In genomic region chr15:63492541-63493077, GRCh38 we compare ENCODE assay signal across 12 cellular contexts. TPM values are rescaled to one million over a fixed set of nuclear protein-coding genes. Genes with fewer than 3 reads are reported as not detected.
DNase-seq lines count a peak whose midpoint lies in the region; ATAC-seq, FAIRE-seq and TF ChIP-seq lines count a peak whose summit lies in the region.
"Had no signal": no experiment of that assay in that cellular context is flagged by ENCODE, and none has a peak within 500 bp of the region (broad histone marks: within the 10 kb centered on the region; RNA-seq: fewer than 3 reads in every experiment).

No MANE protein-coding gene starts in this region.

- no peak overlapping the region for H3K4me3 ChIP-seq in fibroblast of lung (replicated peaks in 1 of 4; ENCODE audit: control extremely low read depth in 1 of 4, insufficient read depth in 1 of 4, low read depth in 3 of 4, low read length in 4 of 4)
- H3K4me3 ChIP-seq in skeletal muscle cell (ENCODE audit: low read depth, low read length): no peak overlapping the region
- H3K4me3 ChIP-seq in kidney (ENCODE audit: low read length in 2 of 2): no peak overlapping the region
- H3K4me3 ChIP-seq in BE2C (ENCODE audit: low read depth, low read length): no peak overlapping the region
- H3K4me3 ChIP-seq: body of pancreas, neural progenitor cell had no signal

- peaks cover 16% of the 10 kb centered on the region for H3K4me1 ChIP-seq in fibroblast of lung (ENCODE audit: control insufficient read depth, extremely low read depth, insufficient read depth, low read length)
- H3K4me1 ChIP-seq in kidney (ENCODE audit: control insufficient read depth in 1 of 2, insufficient read depth in 1 of 2, low read depth in 1 of 2, low read length in 2 of 2): peaks cover 0 to 2% of the 10 kb centered on the region in 2 donors
- peaks cover 3% of the 10 kb centered on the region; the same call in 1 of the 2 replicates for H3K4me1 ChIP-seq in BE2C
- H3K4me1 ChIP-seq: body of pancreas had no signal

- no peaks in the 10 kb centered on the region for H3K36me3 ChIP-seq in fibroblast of lung (ENCODE audit: control insufficient read depth, insufficient read depth, low read length)
- no peaks in the 10 kb centered on the region for H3K36me3 ChIP-seq in kidney (ENCODE audit: control insufficient read depth in 1 of 2, insufficient read depth in 2 of 2, low read length in 2 of 2)
- no peaks in the 10 kb centered on the region for H3K36me3 ChIP-seq in BE2C
- H3K36me3 ChIP-seq: neural progenitor cell had no signal

- FAIRE-seq in kidney (lab: Jason Lieb, UNC): no peak

- intact Hi-C loops in kidney (cut with DNase I): no loop called here

- no peaks in the 10 kb centered on the region for H3K9me3 ChIP-seq in fibroblast of lung (ENCODE audit: control insufficient read depth, insufficient read depth, low read depth, low read length)
- H3K9me3 ChIP-seq in kidney (ENCODE audit: control insufficient read depth in 1 of 2, low read length in 2 of 2): no peaks in the 10 kb centered on the region
- no peaks in the 10 kb centered on the region for H3K9me3 ChIP-seq in BE2C
- H3K9me3 ChIP-seq: body of pancreas had no signal

- no peak overlapping the region for H2AFZ ChIP-seq in fibroblast of lung (ENCODE audit: low read length)
- H2AFZ ChIP-seq: neural progenitor cell had no signal

- no peak for ATAC-seq in GM19035 (IDR thresholded peaks at IDR 0.05; ENCODE audit: unreplicated experiment)
- ATAC-seq: body of pancreas had no signal

- H3K9ac ChIP-seq in fibroblast of lung (ENCODE audit: insufficient read depth, low read length) (no peak overlapping the region), kidney (ENCODE audit: low read length in 2 of 2) (no peak overlapping the region)
- H3K9ac ChIP-seq: neural progenitor cell had no signal

- no peaks in the 10 kb centered on the region for H4K20me1 ChIP-seq in fibroblast of lung (ENCODE audit: control insufficient read depth, extremely low read depth, insufficient read depth, low read length)

- DNase-seq in DMS53 (lab: John Stamatoyannopoulos, UW) (peak; percentile 57), NCI-H82 (lab: John Stamatoyannopoulos, UW) (peak; percentile 91), fibroblast of lung (ENCODE audit: low read depth in 2 of 2) (peak; percentile 72 to 89), skeletal muscle cell (ENCODE audit: low read depth) (peak; percentile 67), kidney (no peak), BE2C (no peak)
- no peak for DNase-seq in activated CD8-positive, alpha-beta memory T cell treated with anti-CD3 and anti-CD28 coated beads for 24 hours
- DNase-seq: body of pancreas, NCI-H1694 treated with DMSO at 0.1 percent for 48 hours, T-helper 2 cell had no signal

- H3K79me2 ChIP-seq in fibroblast of lung (ENCODE audit: control insufficient read depth, insufficient read depth, low read length): no peaks in the 10 kb centered on the region

- no peak for TF ChIP-seq CTCF in fibroblast of lung (conservative IDR thresholded peaks at IDR 0.05 in 1 of 2, IDR thresholded peaks at IDR 0.05 in 1 of 2; ENCODE audit: low read depth in 1 of 2, low read length in 2 of 2)
- TF ChIP-seq CTCF in kidney (IDR thresholded peaks at IDR 0.05; ENCODE audit: borderline replicate concordance, extremely low read depth, insufficient read depth): no peak
- no peak for TF ChIP-seq CTCF in BE2C (IDR thresholded peaks at IDR 0.05; ENCODE audit: low read depth, low read length)

- H3K27me3 ChIP-seq in fibroblast of lung (ENCODE audit: control insufficient read depth, insufficient read depth, low read length) (no peaks in the 10 kb centered on the region), BE2C (no peaks in the 10 kb centered on the region)
- H3K27me3 ChIP-seq: body of pancreas had no signal

- H3K4me2 ChIP-seq in fibroblast of lung (ENCODE audit: extremely low read depth, insufficient read depth, low read length): no peak overlapping the region
- H3K4me2 ChIP-seq: neural progenitor cell had no signal

- H3K27ac ChIP-seq in fibroblast of lung (ENCODE audit: insufficient read depth, low read length) (no peak overlapping the region), kidney (ENCODE audit: low read depth in 2 of 2, low read length in 2 of 2) (no peak overlapping the region)
- H3K27ac ChIP-seq: body of pancreas, neural progenitor cell had no signal

RNA-seq across cellular contexts. Expression of gene USP3, which starts 11.8 kb away (rescaled TPM):
- total RNA-seq in fibroblast of lung: 48.5 and 55.5 TPM in 2 replicates
- polyA plus RNA-seq in fibroblast of lung: 19.9 and 21.3 TPM in 2 replicates
- polyA plus RNA-seq in fibroblast of lung (2012): 18.4 and 21.1 TPM in 2 replicates
- 18.3 and 53.6 TPM in 2 replicates for polyA minus RNA-seq in fibroblast of lung (ENCODE audit: low replicate concordance)
- total RNA-seq in kidney: 72.5 TPM
- 25.2 TPM for polyA plus RNA-seq in kidney (ENCODE audit: insufficient read depth, low read depth, low replicate concordance)
- polyA plus RNA-seq in BE2C (2012; ENCODE audit: insufficient read depth, insufficient read length, low read depth): 19.5 TPM

Comparison
In these comparisons a context has a peak if more than half of its experiments do, and no peak if none do; other contexts are left out.
1. DNase-seq: peak in DMS53 (single experiment), NCI-H82 (single experiment), fibroblast of lung (2 of 2) and skeletal muscle cell (single experiment); none in kidney (single experiment), BE2C (single experiment) and activated CD8-positive, alpha-beta memory T cell treated with anti-CD3 and anti-CD28 coated beads for 24 hours (single experiment).